9 cellular contexts compared by ENCODE assay signal in the genomic region with DNA sequence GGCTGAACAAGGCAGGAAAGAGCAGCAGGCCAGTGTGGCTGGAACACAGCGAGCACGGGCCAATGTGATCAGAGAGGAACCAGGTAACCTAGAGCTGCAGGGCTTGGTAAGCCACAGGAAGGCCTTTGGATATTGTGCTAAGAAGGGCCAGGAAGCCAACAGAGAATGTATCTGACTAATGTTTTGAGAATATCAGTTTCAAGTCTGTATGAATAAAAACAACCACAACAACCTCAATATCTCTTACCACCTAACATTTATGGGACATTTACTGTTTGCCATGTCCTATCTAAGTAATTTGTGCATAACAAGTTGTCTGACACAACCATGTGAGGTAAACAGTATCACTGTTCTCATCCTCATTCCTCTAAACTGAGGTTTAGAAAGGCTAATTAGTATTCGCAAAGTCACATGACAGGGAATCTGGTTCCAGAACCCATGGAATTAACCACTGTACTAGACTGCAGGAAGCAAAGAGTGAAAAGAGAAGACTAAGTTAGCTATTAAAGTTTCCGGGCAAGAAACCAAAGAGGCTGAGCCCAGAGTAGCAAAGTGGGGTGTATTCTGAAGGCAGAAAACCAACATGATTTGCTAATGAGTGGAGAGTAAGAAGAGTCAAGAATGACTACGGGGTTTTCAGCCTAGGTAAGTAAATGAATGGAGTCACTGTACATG. TPM values are rescaled to one million over a fixed set of nuclear protein-coding genes. Genes with fewer than 3 reads are reported as not detected.
DNase-seq lines count a peak whose midpoint lies in the region; ATAC-seq and TF ChIP-seq lines count a peak whose summit lies in the region.
"Had no signal": no experiment of that assay in that cellular context is flagged by ENCODE, and none has a peak within 500 bp of the region (broad histone marks: within the 10 kb centered on the region; RNA-seq: fewer than 3 reads in every experiment).

No MANE protein-coding gene starts in this region.

- peak; percentile 11 for DNase-seq in activated naive CD4-positive, alpha-beta T cell treated with Interleukin-2 at 50 U/mL for 16 hours
- DNase-seq in activated naive CD4-positive, alpha-beta T cell (lab: John Stamatoyannopoulos, UW): no peak
- DNase-seq in smooth muscle cell (lab: John Stamatoyannopoulos, UW; ENCODE audit: unreplicated experiment) (no peak), HT-29 (ENCODE audit: low spot score) (no peak), neuronal stem cell (ENCODE audit: low spot score) (no peak), hippocampal formation (lab: John Stamatoyannopoulos, UW) (no peak)
- DNase-seq: AML-193 had no signal

- no peak overlapping the region for H2AK5ac ChIP-seq in neuronal stem cell (ENCODE audit: low read depth, low read length)

- H3K36me3 Mint-ChIP-seq in activated naive CD8-positive, alpha-beta T cell: peaks cover 4% of the 10 kb centered on the region

- H3K4me3 Mint-ChIP-seq in activated naive CD8-positive, alpha-beta T cell: peak overlapping the region; percentile 2

- no peaks in the 10 kb centered on the region for H3K79me1 ChIP-seq in neuronal stem cell (ENCODE audit: low read depth, low read length)

- H2BK15ac ChIP-seq in neuronal stem cell (ENCODE audit: low read length): no peak overlapping the region

- H3K9me3 ChIP-seq in smooth muscle cell (replicated peaks; ENCODE audit: low read depth) (no peaks in the 10 kb centered on the region), neuronal stem cell (replicated peaks in 1 of 2; ENCODE audit: control insufficient read depth in 2 of 2, insufficient read depth in 1 of 2, low read depth in 1 of 2, low read length in 2 of 2) (no peaks in the 10 kb centered on the region)

- peaks cover 4% of the 10 kb centered on the region for H3K4me1 ChIP-seq in smooth muscle cell (ENCODE audit: low read depth)
- peaks cover 0 to 3% of the 10 kb centered on the region in 2 donors for H3K4me1 ChIP-seq in neuronal stem cell (ENCODE audit: control insufficient read depth in 2 of 2, insufficient read depth in 1 of 2, low read depth in 1 of 2, low read length in 2 of 2)

- no peak overlapping the region for H4K8ac ChIP-seq in neuronal stem cell (ENCODE audit: low read depth, low read length)

- H3K14ac ChIP-seq in neuronal stem cell (ENCODE audit: low read length): no peak overlapping the region

- 91% methylated on average over 5 of the region's 5 CpGs for WGBS in smooth muscle cell (ENCODE audit: low lambda C conversion rate)
- no CpG with 5 or more reads among the region's 5 CpGs for WGBS in neuronal stem cell (ENCODE audit: extremely low coverage in 2 of 2, insufficient read length in 2 of 2, insufficient replicate concordance in 1 of 2), 2 donors

- no peak overlapping the region for H3K18ac ChIP-seq in neuronal stem cell (ENCODE audit: low read length)

- H3K36me3 ChIP-seq in smooth muscle cell (ENCODE audit: low read depth) (no peaks in the 10 kb centered on the region), neuronal stem cell (replicated peaks in 1 of 2; ENCODE audit: control insufficient read depth in 2 of 2, insufficient read depth in 2 of 2, low read length in 2 of 2) (no peaks in the 10 kb centered on the region)

- H3K4me1 Mint-ChIP-seq in activated naive CD8-positive, alpha-beta T cell (ENCODE audit: low read depth): peaks cover 44% of the 10 kb centered on the region

- ATAC-seq in HG03097 (IDR thresholded peaks at IDR 0.05; ENCODE audit: low FRiP score, unreplicated experiment): peak; percentile 86

- H3K9ac ChIP-seq in smooth muscle cell (ENCODE audit: low read depth) (no peak overlapping the region), neuronal stem cell (ENCODE audit: low read depth, low read length, poor library complexity) (no peak overlapping the region)

- peaks cover 88% of the 10 kb centered on the region for H3K79me2 ChIP-seq in smooth muscle cell (ENCODE audit: low read depth)

- H3K27ac ChIP-seq in smooth muscle cell (ENCODE audit: low read depth) (peak overlapping the region; percentile 22), neuronal stem cell (replicated peaks; ENCODE audit: low read length) (no peak overlapping the region)

- H3K27me3 ChIP-seq in smooth muscle cell (ENCODE audit: low read depth) (no peaks in the 10 kb centered on the region), neuronal stem cell (ENCODE audit: control insufficient read depth in 3 of 3, insufficient read depth in 3 of 3, low read depth in 1 of 3, low read length in 3 of 3) (no peaks in the 10 kb centered on the region)

- H3F3A ChIP-seq in smooth muscle cell (ENCODE audit: low read depth): no peaks in the 10 kb centered on the region

- H2BK120ac ChIP-seq in neuronal stem cell (ENCODE audit: low read depth, low read length): no peak overlapping the region

- no peak overlapping the region for H3K23ac ChIP-seq in neuronal stem cell (ENCODE audit: low read depth, low read length, poor library complexity)

- TF ChIP-seq CTCF in smooth muscle cell (IDR thresholded peaks at IDR 0.05; ENCODE audit: borderline replicate concordance, insufficient read depth, poor library complexity, severe bottlenecking): no peak

- H3K4me2 ChIP-seq in smooth muscle cell (no peak overlapping the region), neuronal stem cell (ENCODE audit: insufficient read depth, low read length, poor library complexity, severe bottlenecking) (no peak overlapping the region)

- peak overlapping the region; percentile 69 for H3K27ac Mint-ChIP-seq in activated naive CD8-positive, alpha-beta T cell

- H3K4ac ChIP-seq in neuronal stem cell (ENCODE audit: low read length): no peak overlapping the region

- H2AFZ ChIP-seq in smooth muscle cell (ENCODE audit: low read depth) (no peak overlapping the region), neuronal stem cell (ENCODE audit: low read length) (no peak overlapping the region)

- H4K91ac ChIP-seq in neuronal stem cell (ENCODE audit: low read depth, low read length, poor library complexity): no peak overlapping the region

- no peaks in the 10 kb centered on the region for H3K9me3 Mint-ChIP-seq in activated naive CD8-positive, alpha-beta T cell (ENCODE audit: low read depth)

- H3K27me3 Mint-ChIP-seq in activated naive CD8-positive, alpha-beta T cell: no peaks in the 10 kb centered on the region

- H3K4me3 ChIP-seq in smooth muscle cell (no peak overlapping the region), neuronal stem cell (ENCODE audit: low read length in 2 of 2) (no peak overlapping the region)

- H4K20me1 ChIP-seq in smooth muscle cell (ENCODE audit: low read depth): peaks cover 100% of the 10 kb centered on the region

- H2BK5ac ChIP-seq in neuronal stem cell (ENCODE audit: low read length): no peak overlapping the region

- H2BK12ac ChIP-seq in neuronal stem cell (ENCODE audit: low read length): no peak overlapping the region

RNA-seq across cellular contexts. Expression of a gene that starts 38.9 kb away (rescaled TPM):
- 16.9 and 24.1 TPM in 2 replicates for total RNA-seq in smooth muscle cell
- polyA plus RNA-seq in smooth muscle cell: 8.7 and 9.6 TPM in 2 replicates
- 19.6 and 28.7 TPM in 2 replicates for total RNA-seq in HT-29 (2014; rRNA removed; shearing (Covaris generic))
- 10.0 TPM for polyA plus RNA-seq in neuronal stem cell (2013, experiment 1 of 2)
- polyA plus RNA-seq in neuronal stem cell (2013, experiment 2 of 2): 10.8 TPM

RNA-seq across cellular contexts. Expression of a gene that starts 39.4 kb away (rescaled TPM):
- 15.6 and 19.7 TPM in 2 replicates for total RNA-seq in smooth muscle cell
- polyA plus RNA-seq in smooth muscle cell: 4.2 and 4.3 TPM in 2 replicates
- 11.0 and 11.6 TPM in 2 replicates for total RNA-seq in HT-29 (2014; rRNA removed; shearing (Covaris generic))
- 2.7 TPM for polyA plus RNA-seq in neuronal stem cell (2013, experiment 1 of 2)
- polyA plus RNA-seq in neuronal stem cell (2013, experiment 2 of 2): 2.7 TPM

RNA-seq across cellular contexts. Expression of a gene that starts 45.1 kb away (rescaled TPM):
- 36.8 and 38.5 TPM in 2 replicates for total RNA-seq in smooth muscle cell
- polyA plus RNA-seq in smooth muscle cell: 15.7 and 21.2 TPM in 2 replicates
- 21.1 and 21.8 TPM in 2 replicates for total RNA-seq in HT-29 (2014; rRNA removed; shearing (Covaris generic))
- 4.9 TPM for polyA plus RNA-seq in neuronal stem cell (2013, experiment 1 of 2)
- 4.7 TPM for polyA plus RNA-seq in neuronal stem cell (2013, experiment 2 of 2)
